In the genomic region with DNA sequence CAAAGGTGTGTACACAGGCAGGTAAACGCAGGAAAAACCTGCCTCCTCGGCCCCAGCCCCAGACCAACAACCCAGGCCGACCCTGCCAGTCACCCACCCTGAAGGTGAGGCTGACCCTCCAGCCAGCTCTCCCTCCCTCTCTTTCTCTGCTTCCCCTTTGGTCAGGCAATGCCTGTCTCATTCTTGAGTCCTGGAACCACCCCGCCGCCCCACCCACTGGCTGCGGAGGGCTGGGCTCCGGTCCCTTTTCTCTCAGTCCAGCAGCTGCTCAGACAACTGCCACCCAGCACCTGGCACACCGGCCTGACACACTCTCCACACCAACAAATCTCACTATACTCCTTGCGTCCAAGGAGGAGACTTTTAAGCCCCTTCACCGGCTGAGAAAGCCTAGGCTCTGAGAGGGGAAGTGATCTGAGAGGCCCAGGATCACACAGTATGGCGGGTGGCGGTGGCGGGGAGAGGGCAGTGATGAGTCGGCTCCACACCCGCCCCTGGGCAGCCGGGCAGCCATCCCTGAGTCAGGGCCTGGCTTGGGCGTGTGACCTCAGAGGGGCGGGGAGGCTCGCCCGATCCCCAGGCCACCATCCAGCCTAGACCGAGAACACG, we compare ENCODE assay signal across 8 cellular contexts. TPM values are rescaled to one million over a fixed set of nuclear protein-coding genes. Genes with fewer than 3 reads are reported as not detected.
A peak's percentile ranks its signal among the peaks of the same experiment; 100 is the strongest.
DNase-seq lines count a peak whose midpoint lies in the region; ATAC-seq, FAIRE-seq and TF ChIP-seq lines count a peak whose summit lies in the region.

No MANE protein-coding gene starts in this region.

- DNase-seq in activated CD4-positive, alpha-beta T cell treated with anti-CD3 and anti-CD28 coated beads for 36 hours, result peak; percentile 75
- DNase-seq in activated CD4-positive, alpha-beta T cell treated with anti-CD3 and anti-CD28 coated beads for 1 hour, result no peak
- DNase-seq in HuH-7.5 (ENCODE audit: low spot score) (peak; percentile 83), T-cell (peak in 30 of 34 experiments; percentile 17 to 66 (median 34)), GM12878 (ENCODE audit: low read depth, low spot score) (no peak), hypothalamus (lab: John Stamatoyannopoulos, UW) (peak in 48 of 51 donors; percentile 7 to 82 (median 60)), renal cortical epithelial cell (ENCODE audit: low read depth) (peak; percentile 45)

- H3K27me3 ChIP-seq in GM12878 (replicated peaks in 1 of 2; ENCODE audit: control insufficient read depth in 2 of 2, insufficient read depth in 2 of 2, low read length in 1 of 2), result no peaks in the 10 kb centered on the region

- ATAC-seq in activated CD4-positive, alpha-beta T cell treated with anti-CD3 and anti-CD28 coated beads for 36 hours, result peak; percentile 37
- ATAC-seq in T-cell (replicated peaks in 1 of 4), result peak; percentile 12 to 34 (median 27)
- ATAC-seq in GM12878, result peak; percentile 72
- no peak for ATAC-seq in GM18519 (IDR thresholded peaks at IDR 0.05; ENCODE audit: low FRiP score, unreplicated experiment)

- no peaks in the 10 kb centered on the region for H4K20me1 ChIP-seq in GM12878 (ENCODE audit: control insufficient read depth, insufficient read depth)

- peak overlapping the region; percentile 96 for H2AFZ ChIP-seq in GM12878 (ENCODE audit: control insufficient read depth, low read depth, low read length)

- FAIRE-seq in GM12878 (lab: Jason Lieb, UNC), result no peak

- intact Hi-C loops in activated CD4-positive, alpha-beta T cell treated with anti-CD3 and anti-CD28 coated beads for 36 hours (cut with DNase I, micrococcal nuclease), result loop anchor here in 1 of 2 experiments (1.0 kb wide), 1 partner anchor 33 kb away; a partner anchor contains a TSS
- intact Hi-C loops in GM12878 (cut with micrococcal nuclease; ENCODE audit: unreplicated experiment), result no loop called here

- peaks cover 17% of the 10 kb centered on the region for H3K36me3 Mint-ChIP-seq in activated CD4-positive, alpha-beta T cell treated with anti-CD3 and anti-CD28 coated beads for 36 hours (ENCODE audit: low read depth)
- H3K36me3 Mint-ChIP-seq in T-cell, result peaks cover 15% of the 10 kb centered on the region

- H3K27ac Mint-ChIP-seq in activated CD4-positive, alpha-beta T cell treated with anti-CD3 and anti-CD28 coated beads for 36 hours, result peak overlapping the region; percentile 94
- H3K27ac Mint-ChIP-seq in T-cell, result peak overlapping the region; percentile 89 to 92

- TF ChIP-seq CTCF in GM12878 (IDR thresholded peaks at IDR 0.05 in 2 of 3, conservative IDR thresholded peaks at IDR 0.05 in 1 of 3; ENCODE audit: control insufficient read depth in 2 of 3, extremely low read depth in 1 of 3, insufficient read depth in 1 of 3, low read depth in 3 of 3, low read length in 3 of 3), result no peak

- H3K4me3 Mint-ChIP-seq in activated CD4-positive, alpha-beta T cell treated with anti-CD3 and anti-CD28 coated beads for 36 hours, result peak overlapping the region; percentile 96
- H3K4me3 Mint-ChIP-seq in T-cell, result peak overlapping the region; percentile 95 to 98 (median 98)

- no peak for TF ChIP-seq RAD21 in GM12878 (IDR thresholded peaks at IDR 0.05; ENCODE audit: insufficient read depth, low read depth, low read length)

- H3K27me3 Mint-ChIP-seq in activated CD4-positive, alpha-beta T cell treated with anti-CD3 and anti-CD28 coated beads for 36 hours, result no peaks in the 10 kb centered on the region
- no peaks in the 10 kb centered on the region for H3K27me3 Mint-ChIP-seq in T-cell

- peak overlapping the region; percentile 77 for H3K4me2 ChIP-seq in GM12878 (ENCODE audit: control insufficient read depth, insufficient read depth)

- H3K9me3 Mint-ChIP-seq in activated CD4-positive, alpha-beta T cell treated with anti-CD3 and anti-CD28 coated beads for 36 hours (ENCODE audit: low read depth), result no peaks in the 10 kb centered on the region
- no peaks in the 10 kb centered on the region for H3K9me3 Mint-ChIP-seq in T-cell

- POLR2A ChIA-PET in activated CD4-positive, alpha-beta T cell treated with anti-CD3 and anti-CD28 coated beads for 36 hours (lab: Charles Lee), result no interaction called here
- POLR2A ChIA-PET in T-cell (lab: Charles Lee) (no interaction called here), GM12878 (lab: Charles Lee) (no interaction called here)

- TF ChIP-seq EP300 in GM12878 (IDR thresholded peaks at IDR 0.05; ENCODE audit: borderline replicate concordance in 1 of 2, control insufficient read depth in 1 of 2, low read depth in 2 of 2, low read length in 2 of 2), result no peak

- peaks cover 42% of the 10 kb centered on the region for H3K4me1 Mint-ChIP-seq in activated CD4-positive, alpha-beta T cell treated with anti-CD3 and anti-CD28 coated beads for 36 hours
- H3K4me1 Mint-ChIP-seq in T-cell, result peaks cover 31 to 50% (median 46%) of the 10 kb centered on the region in 3 donors

- in situ Hi-C loops in GM12878 (cut with MboI), result no loop called here

- no peaks in the 10 kb centered on the region for H3K9me3 ChIP-seq in GM12878 (replicated peaks; ENCODE audit: control insufficient read depth, insufficient read depth, low read length)

- H3K79me2 ChIP-seq in GM12878 (ENCODE audit: control insufficient read depth, insufficient read depth, low read length), result peaks cover 14% of the 10 kb centered on the region

- H3K9ac ChIP-seq in GM12878 (ENCODE audit: control insufficient read depth, insufficient read depth, low read length), result peak overlapping the region; percentile 89

- BruUV-seq in GM12878 (replicated peaks; lab: Mats Ljungman, UMichigan), result no TSS peak

- H3K36me3 ChIP-seq in GM12878 (ENCODE audit: control insufficient read depth in 2 of 2, insufficient read depth in 2 of 2, low read length in 1 of 2), result peaks cover 11 to 12% of the 10 kb centered on the region in 2 experiments; a peak in 3 of 4 replicates

- RAD21 ChIA-PET in GM12878 (lab: Charles Lee; ENCODE audit: unreplicated experiment), result no interaction called here

- peak overlapping the region; percentile 89 for H3K27ac ChIP-seq in GM12878 (ENCODE audit: control insufficient read depth, insufficient read depth)

- CTCF ChIA-PET in activated CD4-positive, alpha-beta T cell treated with anti-CD3 and anti-CD28 coated beads for 36 hours (lab: Charles Lee), result interaction anchor here (0.5 to 1.7 kb wide), 3 partner anchors 10 to 73 kb away, joined by 3 to 5 read pairs (median 3); no protein-coding TSS in a partner anchor
- CTCF ChIA-PET in T-cell (lab: Charles Lee) (no interaction called here), GM12878 (lab: Yijun Ruan, JAX) (interaction anchor here (1.0 kb wide), 1 partner anchor 9 kb away, joined by 4 read pairs; no protein-coding TSS in a partner anchor)

- peak; percentile 74 for TF ChIP-seq POLR2A in GM12878 (IDR thresholded peaks at IDR 0.05; ENCODE audit: low read depth, low read length)

- 3% methylated on average over 17 of the region's 22 CpGs for WGBS in GM12878 (ENCODE audit: insufficient coverage, insufficient replicate concordance, low lambda C conversion rate, missing lambda C conversion rate)

- peak overlapping the region; percentile 97 for H3K4me3 ChIP-seq in GM12878

- H3K4me1 ChIP-seq in GM12878 (ENCODE audit: control insufficient read depth, insufficient read depth, low read length), result peaks cover 21% of the 10 kb centered on the region

- SMC1A ChIA-PET in GM12878 (lab: Charles Lee; ENCODE audit: uncharacterized antibody, unreplicated experiment), result no interaction called here

RNA-seq across cellular contexts. Expression of a gene that starts 0.7 kb away (rescaled TPM):
- total RNA-seq in activated CD4-positive, alpha-beta T cell treated with anti-CD3 and anti-CD28 coated beads for 36 hours, result 100 to 1,000 TPM; 282 to 364 TPM
- total RNA-seq in T-cell (100 to 1,000 TPM; 257 to 389 (median 319) TPM), GM12878 (2014; rRNA removed) (109 and 118 TPM in 2 replicates), GM12878 (2014; rRNA removed; fragmentation: Illumina TruSeq; extraction: Trizol) (83.1 and 84.3 TPM in 2 replicates), GM12878 (2021) (169 and 182 TPM in 2 replicates), renal cortical epithelial cell (343 and 451 TPM in 2 replicates)
- 93.7 and 103 TPM in 2 replicates for total RNA-seq in GM12878 (2013; cell fraction: nucleolus; rRNA removed)
- polyA plus RNA-seq in GM12878 (2011; ENCODE audit: low read depth), result 124 TPM
- polyA plus RNA-seq in GM12878 (2011; rRNA removed) (110 and 200 TPM in 2 replicates), GM12878 (2014; fragmentation: Illumina TruSeq; extraction: Trizol) (75.4 and 94.4 TPM in 2 replicates), GM12878 (2014; fragmentation: Nextera tagmentation; extraction: Ambion mirVana) (10 to 100 TPM; 22.2 to 33.0 TPM), GM12878 (2014; rRNA removed) (122 and 124 TPM in 2 replicates), GM12878 (2016; fragmentation: Nextera tagmentation; extraction: Ambion mirVana) (100 to 1,000 TPM; 128 to 139 TPM)
- 246 and 320 TPM in 2 replicates for polyA plus RNA-seq in GM12878 (2011; cell fraction: cytosol; rRNA removed)
- polyA plus RNA-seq in GM12878 (2011; cell fraction: nucleus; rRNA removed), result 551 and 585 TPM in 2 replicates
- polyA plus RNA-seq in GM12878 (2012), result 116 and 131 TPM in 2 replicates
- 230 and 280 TPM in 2 replicates for polyA minus RNA-seq in GM12878 (2011; rRNA and poly(A)+ RNA removed)
- polyA minus RNA-seq in GM12878 (2011; cell fraction: cytosol; rRNA and poly(A)+ RNA removed), result 123 and 124 TPM in 2 replicates
- polyA minus RNA-seq in GM12878 (2011; cell fraction: nucleus; rRNA and poly(A)+ RNA removed), result 69.9 and 94.9 TPM in 2 replicates

RNA-seq across cellular contexts. Expression of a gene that starts 2.6 kb away (rescaled TPM):
- total RNA-seq in activated CD4-positive, alpha-beta T cell treated with anti-CD3 and anti-CD28 coated beads for 36 hours, result 1 to 10 TPM; 3.3 to 5.2 TPM
- 10 to 100 TPM in 4 of 5 donors, 1 to 10 TPM in 1; 10.0 to 19.7 (median 17.6) TPM for total RNA-seq in T-cell
- 27.7 and 31.4 TPM in 2 replicates for total RNA-seq in GM12878 (2013; cell fraction: nucleolus; rRNA removed)
- 6.6 and 7.3 TPM in 2 replicates for total RNA-seq in GM12878 (2014; rRNA removed)
- 1.6 and 1.7 TPM in 2 replicates for total RNA-seq in GM12878 (2014; rRNA removed; fragmentation: Illumina TruSeq; extraction: Trizol)
- 8.3 and 8.4 TPM in 2 replicates for total RNA-seq in GM12878 (2021)
- 1.2 TPM for polyA plus RNA-seq in GM12878 (2011; ENCODE audit: low read depth)
- 2.3 and 3.9 TPM in 2 replicates for polyA plus RNA-seq in GM12878 (2011; rRNA removed)
- polyA plus RNA-seq in GM12878 (2011; cell fraction: cytosol; rRNA removed), result 9.7 and 10.0 TPM in 2 replicates
- 24.2 and 29.4 TPM in 2 replicates for polyA plus RNA-seq in GM12878 (2011; cell fraction: nucleus; rRNA removed)
- 6.0 and 9.4 TPM in 2 replicates for polyA plus RNA-seq in GM12878 (2012)
- 0.35 and 1.4 TPM in 2 replicates for polyA plus RNA-seq in GM12878 (2014; fragmentation: Illumina TruSeq; extraction: Trizol)
- polyA plus RNA-seq in GM12878 (2014; fragmentation: Nextera tagmentation; extraction: Ambion mirVana), result under 1 TPM; 0.16 to 0.42 TPM
- polyA plus RNA-seq in GM12878 (2014; rRNA removed), result 4.2 and 6.1 TPM in 2 replicates
- 1 to 10 TPM; 7.1 to 9.2 TPM for polyA plus RNA-seq in GM12878 (2016; fragmentation: Nextera tagmentation; extraction: Ambion mirVana)
- 7.0 and 15.9 TPM in 2 replicates for polyA minus RNA-seq in GM12878 (2011; rRNA and poly(A)+ RNA removed)
- polyA minus RNA-seq in GM12878 (2011; cell fraction: cytosol; rRNA and poly(A)+ RNA removed), result 3.1 and 3.6 TPM in 2 replicates
- polyA minus RNA-seq in GM12878 (2011; cell fraction: nucleus; rRNA and poly(A)+ RNA removed), result 15.2 and 20.4 TPM in 2 replicates
- 88.2 and 154 TPM in 2 replicates for total RNA-seq in renal cortical epithelial cell

RNA-seq across cellular contexts. Expression of a gene that starts 32.4 kb away (rescaled TPM):
- total RNA-seq in activated CD4-positive, alpha-beta T cell treated with anti-CD3 and anti-CD28 coated beads for 36 hours, result 10 to 100 TPM; 17.5 to 18.4 TPM
- total RNA-seq in T-cell (10 to 100 TPM; 13.1 to 24.3 (median 23.2) TPM), GM12878 (2014; rRNA removed) (5.9 and 7.8 TPM in 2 replicates), GM12878 (2014; rRNA removed; fragmentation: Illumina TruSeq; extraction: Trizol) (1.9 and 3.0 TPM in 2 replicates), GM12878 (2021) (8.8 and 9.2 TPM in 2 replicates), renal cortical epithelial cell (30.4 and 46.4 TPM in 2 replicates)
- total RNA-seq in GM12878 (2013; cell fraction: nucleolus; rRNA removed), result 3.1 and 3.5 TPM in 2 replicates
- polyA plus RNA-seq in GM12878 (2011; ENCODE audit: low read depth), result 1.3 TPM
- polyA plus RNA-seq in GM12878 (2011; rRNA removed) (1.5 and 3.7 TPM in 2 replicates), GM12878 (2014; fragmentation: Illumina TruSeq; extraction: Trizol) (0.70 and 2.0 TPM in 2 replicates), GM12878 (2014; fragmentation: Nextera tagmentation; extraction: Ambion mirVana) (under 1 TPM; 0.02 TPM), GM12878 (2014; rRNA removed) (8.7 and 9.8 TPM in 2 replicates), GM12878 (2016; fragmentation: Nextera tagmentation; extraction: Ambion mirVana) (1 to 10 TPM in 1 of 2 experiments, under 1 TPM in 1; 0.82 to 1.3 TPM)
- 6.0 and 9.3 TPM in 2 replicates for polyA plus RNA-seq in GM12878 (2011; cell fraction: cytosol; rRNA removed)
- 6.7 and 10.5 TPM in 2 replicates for polyA plus RNA-seq in GM12878 (2011; cell fraction: nucleus; rRNA removed)
- polyA plus RNA-seq in GM12878 (2012), result 2.8 and 3.0 TPM in 2 replicates
- polyA minus RNA-seq in GM12878 (2011; rRNA and poly(A)+ RNA removed), result 3.9 and 8.6 TPM in 2 replicates
- 3.6 and 4.1 TPM in 2 replicates for polyA minus RNA-seq in GM12878 (2011; cell fraction: cytosol; rRNA and poly(A)+ RNA removed)
- polyA minus RNA-seq in GM12878 (2011; cell fraction: nucleus; rRNA and poly(A)+ RNA removed), result 1.9 and 3.4 TPM in 2 replicates

RNA-seq across cellular contexts. Expression of a gene that starts 56.9 kb away (rescaled TPM):
- total RNA-seq in activated CD4-positive, alpha-beta T cell treated with anti-CD3 and anti-CD28 coated beads for 36 hours, result 10 to 100 TPM; 44.1 to 57.9 TPM
- total RNA-seq in T-cell (10 to 100 TPM; 34.0 to 60.4 (median 52.8) TPM), GM12878 (2014; rRNA removed) (32.8 and 39.5 TPM in 2 replicates), GM12878 (2014; rRNA removed; fragmentation: Illumina TruSeq; extraction: Trizol) (31.3 and 33.6 TPM in 2 replicates), GM12878 (2021) (50.0 and 51.9 TPM in 2 replicates), renal cortical epithelial cell (10.4 and 25.7 TPM in 2 replicates)
- 164 and 173 TPM in 2 replicates for total RNA-seq in GM12878 (2013; cell fraction: nucleolus; rRNA removed)
- 21.7 TPM for polyA plus RNA-seq in GM12878 (2011; ENCODE audit: low read depth)
- polyA plus RNA-seq in GM12878 (2011; rRNA removed) (21.6 and 25.3 TPM in 2 replicates), GM12878 (2014; fragmentation: Illumina TruSeq; extraction: Trizol) (22.8 and 30.8 TPM in 2 replicates), GM12878 (2014; fragmentation: Nextera tagmentation; extraction: Ambion mirVana) (10 to 100 TPM in 1 of 2 experiments, 1 to 10 TPM in 1; 4.2 to 11.5 TPM), GM12878 (2014; rRNA removed) (30.0 and 30.2 TPM in 2 replicates), GM12878 (2016; fragmentation: Nextera tagmentation; extraction: Ambion mirVana) (10 to 100 TPM; 35.3 to 39.4 TPM)
- 19.3 and 20.7 TPM in 2 replicates for polyA plus RNA-seq in GM12878 (2011; cell fraction: cytosol; rRNA removed)
- polyA plus RNA-seq in GM12878 (2011; cell fraction: nucleus; rRNA removed), result 38.3 and 45.7 TPM in 2 replicates
- 21.7 and 22.5 TPM in 2 replicates for polyA plus RNA-seq in GM12878 (2012)
- polyA minus RNA-seq in GM12878 (2011; rRNA and poly(A)+ RNA removed), result 46.9 and 51.2 TPM in 2 replicates
- polyA minus RNA-seq in GM12878 (2011; cell fraction: cytosol; rRNA and poly(A)+ RNA removed), result 11.1 and 19.5 TPM in 2 replicates
- 39.4 and 60.5 TPM in 2 replicates for polyA minus RNA-seq in GM12878 (2011; cell fraction: nucleus; rRNA and poly(A)+ RNA removed)

RNA-seq across cellular contexts. Expression of a gene that starts 57.2 kb away (rescaled TPM):
- total RNA-seq in activated CD4-positive, alpha-beta T cell treated with anti-CD3 and anti-CD28 coated beads for 36 hours, result 10 to 100 TPM; 13.2 to 14.5 TPM
- total RNA-seq in T-cell (10 to 100 TPM; 38.7 to 46.4 (median 45.9) TPM), GM12878 (2014; rRNA removed) (10.4 and 11.6 TPM in 2 replicates), GM12878 (2014; rRNA removed; fragmentation: Illumina TruSeq; extraction: Trizol) (9.6 and 10.9 TPM in 2 replicates), GM12878 (2021) (14.6 and 16.4 TPM in 2 replicates), renal cortical epithelial cell (15.1 and 38.8 TPM in 2 replicates)
- 18.5 and 19.9 TPM in 2 replicates for total RNA-seq in GM12878 (2013; cell fraction: nucleolus; rRNA removed)
- 7.6 TPM for polyA plus RNA-seq in GM12878 (2011; ENCODE audit: low read depth)
- polyA plus RNA-seq in GM12878 (2011; rRNA removed) (5.3 and 6.4 TPM in 2 replicates), GM12878 (2014; fragmentation: Illumina TruSeq; extraction: Trizol) (12.1 and 13.4 TPM in 2 replicates), GM12878 (2014; fragmentation: Nextera tagmentation; extraction: Ambion mirVana) (under 1 TPM; 0.52 to 0.77 TPM), GM12878 (2014; rRNA removed) (9.7 and 9.9 TPM in 2 replicates), GM12878 (2016; fragmentation: Nextera tagmentation; extraction: Ambion mirVana) (1 to 10 TPM; 4.5 to 4.7 TPM)
- polyA plus RNA-seq in GM12878 (2011; cell fraction: cytosol; rRNA removed), result 7.0 and 7.7 TPM in 2 replicates
- polyA plus RNA-seq in GM12878 (2011; cell fraction: nucleus; rRNA removed), result 8.9 and 10.0 TPM in 2 replicates
- 10.2 and 10.3 TPM in 2 replicates for polyA plus RNA-seq in GM12878 (2012)
- 10.2 and 14.8 TPM in 2 replicates for polyA minus RNA-seq in GM12878 (2011; rRNA and poly(A)+ RNA removed)
- 5.1 TPM in 2 replicates for polyA minus RNA-seq in GM12878 (2011; cell fraction: cytosol; rRNA and poly(A)+ RNA removed)
- polyA minus RNA-seq in GM12878 (2011; cell fraction: nucleus; rRNA and poly(A)+ RNA removed), result 8.0 and 12.5 TPM in 2 replicates

Comparison
In these comparisons a context has a peak if more than half of its experiments do, and no peak if none do; other contexts are left out.
1. DNase-seq: peak in activated CD4-positive, alpha-beta T cell treated with anti-CD3 and anti-CD28 coated beads for 36 hours (single experiment), HuH-7.5 (single experiment), T-cell (30 of 34), hypothalamus (48 of 51) and renal cortical epithelial cell (single experiment); none in activated CD4-positive, alpha-beta T cell treated with anti-CD3 and anti-CD28 coated beads for 1 hour (single experiment) and GM12878 (single experiment).
2. CTCF ChIA-PET loops: an anchor here in activated CD4-positive, alpha-beta T cell treated with anti-CD3 and anti-CD28 coated beads for 36 hours (0.5 to 1.7 kb wide) and GM12878 (1.0 kb wide); none called in T-cell.